2 cellular contexts compared by ENCODE assay signal in genomic region chr1:156775799-156776198, GRCh38.
TF ChIP-seq lines count a peak whose summit lies in the region.

No MANE protein-coding gene starts in this region.

TF ChIP-seq in SK-N-SH, 30 proteins besides CTCF, POLR2A, EP300 and RAD21 (continued from another document):
- TF ChIP-seq RXRA (IDR thresholded peaks at IDR 0.05; ENCODE audit: borderline replicate concordance, low read depth) (no peak), TCF12 (IDR thresholded peaks at IDR 0.05) (no peak), FOXJ3 (CRISPR knock-in tag; IDR thresholded peaks at IDR 0.05) (no peak), YY1 (IDR thresholded peaks at IDR 0.05; ENCODE audit: low read depth) (no peak), NFIC (IDR thresholded peaks at IDR 0.05; ENCODE audit: borderline replicate concordance) (no peak), GATA2 (CRISPR knock-in tag; IDR thresholded peaks at IDR 0.05) (no peak), POLR2AphosphoS5 (IDR thresholded peaks at IDR 0.05; ENCODE audit: low read depth, low read length) (no peak), MAX (IDR thresholded peaks at IDR 0.05; ENCODE audit: low read depth) (no peak), SMC3 (IDR thresholded peaks at IDR 0.05; ENCODE audit: low read depth, low read length) (no peak), FOSL2 (IDR thresholded peaks at IDR 0.05; ENCODE audit: borderline replicate concordance, low read depth) (no peak), MEF2A (IDR thresholded peaks at IDR 0.05; ENCODE audit: borderline replicate concordance, low read depth) (no peak)

TF ChIP-seq in SK-N-SH treated with all-trans-retinoic acid at 6 μM for 48 hours, 23 proteins besides CTCF, POLR2A, EP300 and RAD21 (continued from another document):
- TF ChIP-seq TSHZ2 (CRISPR knock-in tag; IDR thresholded peaks at IDR 0.05), result no peak
- TF ChIP-seq BACH2 (CRISPR knock-in tag; IDR thresholded peaks at IDR 0.05; ENCODE audit: borderline replicate concordance), result no peak
- TF ChIP-seq ZNF565 (CRISPR knock-in tag; conservative IDR thresholded peaks at IDR 0.05; ENCODE audit: low read depth), result no peak
- TF ChIP-seq RARB (CRISPR knock-in tag; IDR thresholded peaks at IDR 0.05), result no peak
- TF ChIP-seq CSDC2 (CRISPR knock-in tag; IDR thresholded peaks at IDR 0.05), result no peak
- no peak for TF ChIP-seq OSR1 (CRISPR knock-in tag; IDR thresholded peaks at IDR 0.05)
- TF ChIP-seq PPARA (CRISPR knock-in tag; IDR thresholded peaks at IDR 0.05; ENCODE audit: borderline replicate concordance), result no peak
- no peak for TF ChIP-seq TOX (CRISPR knock-in tag; IDR thresholded peaks at IDR 0.05; ENCODE audit: borderline replicate concordance)
- no peak for TF ChIP-seq ZNF8 (CRISPR knock-in tag; IDR thresholded peaks at IDR 0.05)
- TF ChIP-seq ARNTL (CRISPR knock-in tag; IDR thresholded peaks at IDR 0.05; ENCODE audit: borderline replicate concordance, low read depth), result no peak
- TF ChIP-seq TCF4 (CRISPR knock-in tag; IDR thresholded peaks at IDR 0.05; ENCODE audit: borderline replicate concordance), result no peak
- no peak for TF ChIP-seq ZNF70 (CRISPR knock-in tag; IDR thresholded peaks at IDR 0.05)
- no peak for TF ChIP-seq PATZ1 (CRISPR knock-in tag; IDR thresholded peaks at IDR 0.05; ENCODE audit: borderline replicate concordance)
